ENCODE assay signal across 8 cellular contexts in genomic region chr21:30831194-30831765, GRCh38. TPM values are rescaled to one million over a fixed set of nuclear protein-coding genes. Genes with fewer than 3 reads are reported as not detected.
DNase-seq lines count a peak whose midpoint lies in the region; ATAC-seq, FAIRE-seq and TF ChIP-seq lines count a peak whose summit lies in the region.

No MANE protein-coding gene starts in this region.

- H3K9me3 ChIP-seq in astrocyte (ENCODE audit: insufficient read depth, low read depth, low read length): peaks cover 9% of the 10 kb centered on the region

- H3K4me2 ChIP-seq in astrocyte (ENCODE audit: low read length): no peak overlapping the region

- no peak for FAIRE-seq in astrocyte (lab: Jason Lieb, UNC)

- H3K27me3 Mint-ChIP-seq in astrocyte (ENCODE audit: low read depth, unreplicated experiment) (no peaks in the 10 kb centered on the region), nephron (ENCODE audit: low read depth) (no peaks in the 10 kb centered on the region)

- no peak overlapping the region for H3K27ac ChIP-seq in astrocyte (ENCODE audit: low read depth, low read length)

- ATAC-seq in GM21390 (IDR thresholded peaks at IDR 0.05; ENCODE audit: unreplicated experiment): no peak
- ATAC-seq in GM18502 (IDR thresholded peaks at IDR 0.05; ENCODE audit: poor library complexity, unreplicated experiment): no peak
- no peak for ATAC-seq in HG03378 (IDR thresholded peaks at IDR 0.05; ENCODE audit: unreplicated experiment)

- no peak overlapping the region for H3K4me3 Mint-ChIP-seq in astrocyte (ENCODE audit: unreplicated experiment)
- H3K4me3 Mint-ChIP-seq in nephron: no peak overlapping the region

- no peak overlapping the region for H3K4me3 ChIP-seq in astrocyte (ENCODE audit: insufficient read depth, low read depth, low read length)

- no peaks in the 10 kb centered on the region for H3K79me2 ChIP-seq in astrocyte (ENCODE audit: insufficient read depth, low read length)

- H3K9me3 Mint-ChIP-seq in astrocyte (ENCODE audit: unreplicated experiment) (no peaks in the 10 kb centered on the region), nephron (peaks cover 8% of the 10 kb centered on the region)

- H2AFZ ChIP-seq in astrocyte (ENCODE audit: low read depth, low read length): no peak overlapping the region

- H4K20me1 ChIP-seq in astrocyte (ENCODE audit: insufficient read depth, low read length): no peaks in the 10 kb centered on the region

- H3K36me3 Mint-ChIP-seq in astrocyte (ENCODE audit: low read depth, unreplicated experiment) (no peaks in the 10 kb centered on the region), nephron (ENCODE audit: low read depth) (no peaks in the 10 kb centered on the region)

- no peaks in the 10 kb centered on the region for H3K27me3 ChIP-seq in astrocyte (ENCODE audit: insufficient read depth, low read length)

- no peaks in the 10 kb centered on the region for H3K36me3 ChIP-seq in astrocyte (ENCODE audit: insufficient read depth, low read length)

- peak; percentile 1 for DNase-seq in NOMO-1 treated with DMSO at 0.1 percent for 48 hours (lab: John Stamatoyannopoulos, UW; ENCODE audit: unreplicated experiment)
- DNase-seq in NOMO-1 treated with dmso at 0.1 percent for 144 hours (lab: John Stamatoyannopoulos, UW; ENCODE audit: unreplicated experiment): no peak
- peak; percentile 40 for DNase-seq in MV-4-11 (lab: John Stamatoyannopoulos, UW)
- DNase-seq in astrocyte (ENCODE audit: low read depth): no peak

- TF ChIP-seq CTCF in astrocyte (IDR thresholded peaks at IDR 0.05; ENCODE audit: insufficient read depth, low read depth, low read length) (peak; percentile 30), nephron (IDR thresholded peaks at IDR 0.05; ENCODE audit: unreplicated experiment in 3 of 3) (peak in 2 of 3 experiments; percentile 27 to 38)

- H3K4me1 ChIP-seq in astrocyte (ENCODE audit: insufficient read depth, low read length): no peaks in the 10 kb centered on the region

- H3K4me1 Mint-ChIP-seq in astrocyte (ENCODE audit: low read depth, unreplicated experiment) (no peaks in the 10 kb centered on the region), nephron (no peaks in the 10 kb centered on the region)

- H3K27ac Mint-ChIP-seq in astrocyte (ENCODE audit: unreplicated experiment): no peak overlapping the region
- H3K27ac Mint-ChIP-seq in nephron: no peak overlapping the region

- H3K9ac ChIP-seq in astrocyte (ENCODE audit: low read length): no peak overlapping the region

RNA-seq across cellular contexts. Expression of gene KRTAP7-1, which starts 1.7 kb away (rescaled TPM):
- total RNA-seq in astrocyte: not detected in 2 replicates

RNA-seq across cellular contexts. Expression of gene KRTAP8-1, which starts 18.2 kb away (rescaled TPM):
- not detected in 2 replicates for total RNA-seq in astrocyte

RNA-seq across cellular contexts. Expression of gene KRTAP11-1, which starts 50.1 kb away (rescaled TPM):
- total RNA-seq in astrocyte: not detected in 2 replicates

Comparison
In these comparisons a context has a peak if more than half of its experiments do, and no peak if none do; other contexts are left out.
1. DNase-seq: peak in NOMO-1 treated with DMSO at 0.1 percent for 48 hours (single experiment) and MV-4-11 (single experiment); none in NOMO-1 treated with dmso at 0.1 percent for 144 hours (single experiment) and astrocyte (single experiment).